ENCODE assay signal across 20 cellular contexts in genomic region chr19:17580470-17581000, GRCh38. TPM values are rescaled to one million over a fixed set of nuclear protein-coding genes. Genes with fewer than 3 reads are reported as not detected.
DNase-seq lines count a peak whose midpoint lies in the region; ATAC-seq and TF ChIP-seq lines count a peak whose summit lies in the region.
"Had no signal": no experiment of that assay in that cellular context is flagged by ENCODE, and none has a peak within 500 bp of the region (broad histone marks: within the 10 kb centered on the region; RNA-seq: fewer than 3 reads in every experiment).

No MANE protein-coding gene starts in this region.

- H3K9ac ChIP-seq in SK-N-SH: no peak overlapping the region

- no peaks in the 10 kb centered on the region for H4K20me1 ChIP-seq in SK-N-SH (ENCODE audit: insufficient read depth)

- peak; percentile 21; the same call in 1 of the 2 replicates for TF ChIP-seq CTCF in SK-N-SH (IDR thresholded peaks at IDR 0.05)
- TF ChIP-seq CTCF in astrocyte of the spinal cord (IDR thresholded peaks at IDR 0.05; ENCODE audit: low read depth, low read length): peak; percentile 13
- TF ChIP-seq CTCF in esophagus squamous epithelium (IDR thresholded peaks at IDR 0.05): peak in 1 of 6 experiments; percentile 5
- no peak for TF ChIP-seq CTCF in body of pancreas (IDR thresholded peaks at IDR 0.05)
- TF ChIP-seq CTCF in CD4-positive, alpha-beta T cell (IDR thresholded peaks at IDR 0.05): no peak

- H3K36me3 Mint-ChIP-seq in CD4-positive, alpha-beta T cell (ENCODE audit: low read depth): peaks cover 50% of the 10 kb centered on the region

- intact Hi-C loops in esophagus squamous epithelium (cut with DNase I): no loop called here
- intact Hi-C loops in body of pancreas (cut with DNase I): no loop called here
- intact Hi-C loops in CD4-positive, alpha-beta T cell (cut with DNase I, micrococcal nuclease): no loop called here

- H3K9me2 ChIP-seq in SK-N-SH: no peaks in the 10 kb centered on the region

- WGBS in SK-N-SH (ENCODE audit: low lambda C conversion rate): 91% methylated on average over 23 of the region's 23 CpGs
- WGBS in esophagus squamous epithelium, 2 donors: 71 to 76% methylated on average over 9 to 10 of the region's 23 CpGs
- WGBS in body of pancreas, 2 donors: 83 to 93% methylated on average over 17 to 22 of the region's 23 CpGs

- H3K27me3 Mint-ChIP-seq in CD4-positive, alpha-beta T cell: no peaks in the 10 kb centered on the region
- H3K27me3 Mint-ChIP-seq: activated naive CD8-positive, alpha-beta T cell treated with anti-CD3 and anti-CD28 coated beads, Interleukin-2, amount 10 ng/mL, durations not matched to agents 7 days and 5 days had no signal

- H3K4me3 ChIP-seq in SK-N-SH (ENCODE audit: low read depth in 2 of 2, low read length in 1 of 2): no peak overlapping the region
- no peak overlapping the region for H3K4me3 ChIP-seq in astrocyte of the spinal cord (ENCODE audit: low read depth, low read length)
- H3K4me3 ChIP-seq in esophagus squamous epithelium: no peak overlapping the region
- no peak overlapping the region for H3K4me3 ChIP-seq in body of pancreas
- H3K4me3 ChIP-seq: psoas muscle, tibial nerve had no signal

- H3K4me1 ChIP-seq in SK-N-SH (ENCODE audit: control insufficient read depth in 1 of 2, insufficient read depth in 2 of 2, low read depth in 1 of 2, low read length in 1 of 2) (no peaks in the 10 kb centered on the region), esophagus squamous epithelium (peaks cover 0 to 32% (median 9%) of the 10 kb centered on the region in 3 donors), body of pancreas (no peaks in the 10 kb centered on the region)
- H3K4me1 ChIP-seq: psoas muscle had no signal

- DNase-seq in SK-N-SH: no peak
- no peak for DNase-seq in astrocyte of the spinal cord (ENCODE audit: low read depth, low spot score)
- DNase-seq in esophagus squamous epithelium (lab: John Stamatoyannopoulos, UW): no peak
- no peak for DNase-seq in body of pancreas
- DNase-seq in nucleus accumbens (lab: John Stamatoyannopoulos, UW): no peak
- DNase-seq in CD4-positive, alpha-beta T cell: no peak
- DNase-seq in NCI-H510A treated with DMSO at 0.1 percent for 48 hours (lab: John Stamatoyannopoulos, UW): no peak
- DNase-seq: activated CD8-positive, alpha-beta memory T cell treated with anti-CD3 and anti-CD28 coated beads, Interleukin-2, amount 50 U/mL, for 4 hours; activated naive CD8-positive, alpha-beta T cell treated with anti-CD3 and anti-CD28 coated beads, Interleukin-2, amount 10 ng/mL, durations not matched to agents 7 days and 5 days; effector memory CD4-positive, alpha-beta T cell; NCI-H1092 treated with DMSO at 0.1 percent for 48 hours; NCI-H2081; NCI-H345 had no signal

- no peak for TF ChIP-seq RAD21 in SK-N-SH (IDR thresholded peaks at IDR 0.05; ENCODE audit: low read length)

- POLR2A ChIA-PET in SK-N-SH (lab: Yijun Ruan, JAX): no interaction called here
- POLR2A ChIA-PET in CD4-positive, alpha-beta T cell (lab: Charles Lee): no interaction called here

- H3K4me1 Mint-ChIP-seq in CD4-positive, alpha-beta T cell (ENCODE audit: low read depth): no peaks in the 10 kb centered on the region

- no peak overlapping the region for H3K4me2 ChIP-seq in SK-N-SH

- H3K9me3 ChIP-seq in SK-N-SH (no peaks in the 10 kb centered on the region), esophagus squamous epithelium (no peaks in the 10 kb centered on the region), body of pancreas (no peaks in the 10 kb centered on the region)
- no peaks in the 10 kb centered on the region for H3K9me3 ChIP-seq in CD4-positive, alpha-beta T cell (ENCODE audit: control insufficient read depth, low read length)
- H3K9me3 ChIP-seq: BE2C, neutrophil, psoas muscle, tibial nerve had no signal

- H3K27me3 ChIP-seq in SK-N-SH (ENCODE audit: insufficient read depth): no peaks in the 10 kb centered on the region
- H3K27me3 ChIP-seq in esophagus squamous epithelium: peaks cover 0 to 2% (median 0%) of the 10 kb centered on the region in 4 donors
- H3K27me3 ChIP-seq in body of pancreas: no peaks in the 10 kb centered on the region
- H3K27me3 ChIP-seq in CD4-positive, alpha-beta T cell (ENCODE audit: control insufficient read depth, insufficient read depth, low read length): no peaks in the 10 kb centered on the region
- H3K27me3 ChIP-seq: BE2C, tibial nerve had no signal

- CTCF ChIA-PET in SK-N-SH (lab: Yijun Ruan, JAX): interaction anchor here (2.0 kb wide), 1 partner anchor 36 kb away, joined by 5 read pairs; no protein-coding TSS in a partner anchor
- CTCF ChIA-PET in CD4-positive, alpha-beta T cell (lab: Charles Lee): no interaction called here

- H3K27ac Mint-ChIP-seq in CD4-positive, alpha-beta T cell: no peak overlapping the region
- H3K27ac Mint-ChIP-seq: activated naive CD8-positive, alpha-beta T cell treated with anti-CD3 and anti-CD28 coated beads, Interleukin-2, amount 10 ng/mL, durations not matched to agents 7 days and 5 days; activated T-helper 2 cell treated with anti-CD3 and anti-CD28 coated beads, Interferon-gamma antibody, Interleukin-2, Interleukin-4, amounts not matched to agents 10 μg/mL and 5 μg/mL and 100 μg/mL, durations not matched to agents 14 hours and 24 hours and 36 hours had no signal

- TF ChIP-seq POLR2A in esophagus squamous epithelium (IDR thresholded peaks at IDR 0.05): no peak
- no peak for TF ChIP-seq POLR2A in body of pancreas (IDR thresholded peaks at IDR 0.05)

- no peak overlapping the region for H3K4me3 Mint-ChIP-seq in CD4-positive, alpha-beta T cell
- H3K4me3 Mint-ChIP-seq: activated naive CD8-positive, alpha-beta T cell treated with anti-CD3 and anti-CD28 coated beads, Interleukin-2, amount 10 ng/mL, durations not matched to agents 7 days and 5 days had no signal

- H3K27ac ChIP-seq in SK-N-SH (ENCODE audit: low read depth in 2 of 2, low read length in 1 of 2) (no peak overlapping the region), esophagus squamous epithelium (peak overlapping the region in 3 of 4 donors; percentile 1 to 68 (median 34)), body of pancreas (no peak overlapping the region)
- H3K27ac ChIP-seq in CD4-positive, alpha-beta T cell (ENCODE audit: low read depth, low read length): no peak overlapping the region
- H3K27ac ChIP-seq: neutrophil, psoas muscle, VCaP had no signal

- no peak for TF ChIP-seq EP300 in SK-N-SH (IDR thresholded peaks at IDR 0.05; ENCODE audit: borderline replicate concordance in 1 of 2, low read depth in 1 of 2, low read length in 1 of 2)

- H3K36me3 ChIP-seq in SK-N-SH (replicated peaks in 1 of 2; ENCODE audit: control insufficient read depth in 1 of 2, insufficient read depth in 2 of 2, low read length in 1 of 2): peaks cover 11% of the 10 kb centered on the region in 2 experiments
- H3K36me3 ChIP-seq in esophagus squamous epithelium: peaks cover 14 to 75% (median 29%) of the 10 kb centered on the region in 3 donors
- peaks cover 0 to 22% of the 10 kb centered on the region in 2 donors for H3K36me3 ChIP-seq in body of pancreas (replicated peaks in 1 of 2; ENCODE audit: insufficient read depth in 1 of 2, low read depth in 2 of 2)

- in situ Hi-C loops in astrocyte of the spinal cord (cut with HindIII; ENCODE audit: low sequenced_read_pairs): no loop called here

- H3K79me2 ChIP-seq in SK-N-SH (ENCODE audit: insufficient read depth): no peaks in the 10 kb centered on the region

- H2AFZ ChIP-seq in SK-N-SH (ENCODE audit: low read depth): no peak overlapping the region

- peaks cover 2% of the 10 kb centered on the region for H3F3A ChIP-seq in SK-N-SH (replicated peaks; ENCODE audit: insufficient read depth)

- H3K9me3 Mint-ChIP-seq in CD4-positive, alpha-beta T cell: no peaks in the 10 kb centered on the region
- H3K9me3 Mint-ChIP-seq: activated naive CD8-positive, alpha-beta T cell treated with anti-CD3 and anti-CD28 coated beads, Interleukin-2, amount 10 ng/mL, durations not matched to agents 7 days and 5 days; activated T-helper 2 cell treated with anti-CD3 and anti-CD28 coated beads, Interferon-gamma antibody, Interleukin-2, Interleukin-4, amounts not matched to agents 10 μg/mL and 5 μg/mL and 100 μg/mL, durations not matched to agents 14 hours and 24 hours and 36 hours had no signal

- no peak for ATAC-seq in SK-N-SH treated with all-trans-retinoic acid at 6 μM for 48 hours
- no peak for ATAC-seq in body of pancreas
- no peak for ATAC-seq in CD4-positive, alpha-beta T cell (ENCODE audit: poor library complexity)

TF ChIP-seq in SK-N-SH, 30 proteins besides CTCF, POLR2A, EP300 and RAD21 (continues in another document):
- no peak for TF ChIP-seq MXI1 (IDR thresholded peaks at IDR 0.05; ENCODE audit: low read depth, low read length)
- no peak for TF ChIP-seq EZH2phosphoT487 (IDR thresholded peaks at IDR 0.05; ENCODE audit: borderline replicate concordance, low read depth)
- no peak for TF ChIP-seq RXRA (IDR thresholded peaks at IDR 0.05; ENCODE audit: borderline replicate concordance, low read depth)
- TF ChIP-seq GATA2 (CRISPR knock-in tag; IDR thresholded peaks at IDR 0.05): no peak
- TF ChIP-seq, protein P1, sequence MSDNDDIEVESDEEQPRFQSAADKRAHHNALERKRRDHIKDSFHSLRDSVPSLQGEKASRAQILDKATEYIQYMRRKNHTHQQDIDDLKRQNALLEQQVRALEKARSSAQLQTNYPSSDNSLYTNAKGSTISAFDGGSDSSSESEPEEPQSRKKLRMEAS (IDR thresholded peaks at IDR 0.05; ENCODE audit: low read depth): no peak

TF ChIP-seq in SK-N-SH treated with all-trans-retinoic acid at 6 μM for 48 hours, 23 proteins besides CTCF, POLR2A, EP300 and RAD21:
- TF ChIP-seq ESRRG (CRISPR knock-in tag; IDR thresholded peaks at IDR 0.05): no peak
- no peak for TF ChIP-seq SNAI2 (CRISPR knock-in tag; IDR thresholded peaks at IDR 0.05)

RNA-seq across cellular contexts. Expression of gene COLGALT1, which starts 25.1 kb away (rescaled TPM):
- polyA plus RNA-seq in SK-N-SH (2012; rRNA removed): 75.9 and 83.8 TPM in 2 replicates
- 37.6 and 48.9 TPM in 2 replicates for polyA plus RNA-seq in SK-N-SH (2012; cell fraction: cytosol; rRNA removed)
- polyA plus RNA-seq in SK-N-SH (2012; cell fraction: nucleus; rRNA removed): 80.5 and 108 TPM in 2 replicates
- total RNA-seq in esophagus squamous epithelium: 10 to 100 TPM; 23.1 to 51.9 (median 35.6) TPM
- 10 to 100 TPM; 38.9 to 41.5 TPM for total RNA-seq in body of pancreas
- total RNA-seq in CD4-positive, alpha-beta T cell: 10 to 100 TPM; 30.3 to 30.6 TPM

Comparison
In these comparisons a context has a peak if more than half of its experiments do, and no peak if none do; other contexts are left out.
1. H3K27ac ChIP-seq: peak in esophagus squamous epithelium (3 of 4); none in SK-N-SH (0 of 2), body of pancreas (0 of 4) and CD4-positive, alpha-beta T cell (single experiment).
2. CTCF ChIP-seq: peak in SK-N-SH (single experiment) and astrocyte of the spinal cord (single experiment); none in body of pancreas (0 of 7) and CD4-positive, alpha-beta T cell (single experiment).